In genomic region chr2:138718405-138718804, GRCh38 we compare ENCODE assay signal across 23 cellular contexts.
A peak's percentile ranks its signal among the peaks of the same experiment; 100 is the strongest.
DNase-seq lines count a peak whose midpoint lies in the region; ATAC-seq, FAIRE-seq and TF ChIP-seq lines count a peak whose summit lies in the region.
"Had no signal": no experiment of that assay in that cellular context is flagged by ENCODE, and none has a peak within 500 bp of the region (broad histone marks: within the 10 kb centered on the region; RNA-seq: fewer than 3 reads in every experiment).

No MANE protein-coding gene starts in this region.

- intact Hi-C loops in HepG2 (cut with micrococcal nuclease; ENCODE audit: unreplicated experiment) (no loop called here), heart left ventricle (cut with DNase I) (no loop called here)

- no peak for DNase-seq in HepG2 (ENCODE audit: low spot score)
- no peak for DNase-seq in NCI-H128 (lab: John Stamatoyannopoulos, UW; ENCODE audit: unreplicated experiment)
- no peak for DNase-seq in heart left ventricle
- DNase-seq: ACHN; activated CD4-positive, alpha-beta T cell treated with anti-CD3 and anti-CD28 coated beads, Interleukin-2, amount 10 ng/mL, durations not matched to agents 7 days and 5 days; activated CD8-positive, alpha-beta memory T cell treated with anti-CD3 and anti-CD28 coated beads, Interleukin-2, amount 50 U/mL, for 4 hours; activated naive CD8-positive, alpha-beta T cell treated with anti-CD3 and anti-CD28 coated beads, Interleukin-2, amount 50 U/mL, for 24 hours; brain microvascular endothelial cell; cortex of kidney; GDM1; NCI-H1436; NCI-H526 treated with DMSO at 0.1 percent for 48 hours; SHP77 treated with DMSO at 0.1 percent for 48 hours; stimulated activated CD4-positive, alpha-beta T cell treated with anti-CD3 and anti-CD28 coated beads, Interleukin-12 subunit alpha, Interleukin-12 subunit beta, amount 100 ng/mL, for 4 hours; stimulated activated CD8-positive, alpha-beta memory T cell treated with anti-CD3 and anti-CD28 coated beads, Interleukin-4, amount 100 ng/mL, for 48 hours; T-helper 1 cell; uterus had no signal

- H4K20me1 ChIP-seq in HepG2 (ENCODE audit: insufficient read depth, low read length): no peaks in the 10 kb centered on the region

- no peak overlapping the region for H3K4me3 ChIP-seq in HepG2 (replicated peaks in 1 of 3; ENCODE audit: insufficient read depth in 1 of 3, low read depth in 2 of 3, low read length in 3 of 3)
- no peak overlapping the region for H3K4me3 ChIP-seq in heart left ventricle
- H3K4me3 ChIP-seq: uterus had no signal

- H3K4me2 ChIP-seq in HepG2 (ENCODE audit: low read depth, low read length): no peak overlapping the region

- no TSS peak for BruUV-seq in HepG2 (replicated peaks; lab: Mats Ljungman, UMichigan)

- H3K27ac ChIP-seq in HepG2 (ENCODE audit: extremely low read length, insufficient read depth, low read length): no peak overlapping the region
- no peak overlapping the region for H3K27ac ChIP-seq in heart left ventricle
- H3K27ac ChIP-seq: brain microvascular endothelial cell, uterus had no signal

- TF ChIP-seq EP300 in HepG2 (IDR thresholded peaks at IDR 0.05; ENCODE audit: low read depth in 2 of 2, low read length in 2 of 2) (no peak), HepG2 (CRISPR knock-in tag; IDR thresholded peaks at IDR 0.05; ENCODE audit: borderline replicate concordance) (no peak)

- H3K9me3 ChIP-seq in HepG2 (ENCODE audit: low read length): no peaks in the 10 kb centered on the region
- H3K9me3 ChIP-seq in heart left ventricle: no peaks in the 10 kb centered on the region
- H3K9me3 ChIP-seq: uterus had no signal

- no peaks in the 10 kb centered on the region for H3K79me2 ChIP-seq in HepG2 (ENCODE audit: insufficient read depth, low read length)

- FAIRE-seq in HepG2 (lab: Jason Lieb, UNC): no peak
- FAIRE-seq: endometrium had no signal

- no peak for TF ChIP-seq RAD21 in HepG2 (CRISPR knock-in tag; IDR thresholded peaks at IDR 0.05)

- H3K36me3 ChIP-seq in HepG2 (replicated peaks in 1 of 2; ENCODE audit: control insufficient read depth in 1 of 2, insufficient read depth in 2 of 2, low read length in 2 of 2): no peaks in the 10 kb centered on the region
- no peaks in the 10 kb centered on the region for H3K36me3 ChIP-seq in heart left ventricle
- H3K36me3 ChIP-seq: brain microvascular endothelial cell, uterus had no signal

- CTCF ChIA-PET in HepG2 (lab: Yijun Ruan, JAX; ENCODE audit: low intra/inter-chr PET ratio, low total read pairs): no interaction called here

- H3K27me3 ChIP-seq in HepG2 (ENCODE audit: control insufficient read depth in 1 of 2, insufficient read depth in 2 of 2, low read length in 2 of 2) (peaks cover 0 to 18% of the 10 kb centered on the region in 2 experiments; a peak in 2 of 5 replicates), heart left ventricle (no peaks in the 10 kb centered on the region)
- H3K27me3 ChIP-seq: brain microvascular endothelial cell, uterus had no signal

- POLR2A ChIA-PET in HepG2 (lab: Yijun Ruan, JAX): no interaction called here

- H3K4me1 ChIP-seq in HepG2 (ENCODE audit: insufficient read depth, low read length): peaks cover 43% of the 10 kb centered on the region
- H3K4me1 ChIP-seq in heart left ventricle: no peaks in the 10 kb centered on the region
- H3K4me1 ChIP-seq: uterus had no signal

- no peak for TF ChIP-seq CTCF in HepG2 (CRISPR knock-in tag; IDR thresholded peaks at IDR 0.05)
- no peak for TF ChIP-seq CTCF in heart left ventricle (IDR thresholded peaks at IDR 0.05)

- TF ChIP-seq POLR2A in HepG2 (IDR thresholded peaks at IDR 0.05; ENCODE audit: insufficient read depth in 1 of 2, low read depth in 2 of 2, low read length in 2 of 2): no peak
- no peak for TF ChIP-seq POLR2A in heart left ventricle (IDR thresholded peaks at IDR 0.05)

- H3K9ac ChIP-seq in HepG2 (ENCODE audit: insufficient read depth, low read depth, low read length): no peak overlapping the region

- peak; percentile 75 for ATAC-seq in GM18511 (IDR thresholded peaks at IDR 0.05; ENCODE audit: unreplicated experiment)
- peak; percentile 44 for ATAC-seq in GM19463 (IDR thresholded peaks at IDR 0.05; ENCODE audit: unreplicated experiment)
- peak; percentile 63 for ATAC-seq in HG02970 (IDR thresholded peaks at IDR 0.05; ENCODE audit: low FRiP score, unreplicated experiment)
- peak; percentile 72 for ATAC-seq in HG03520 (IDR thresholded peaks at IDR 0.05; ENCODE audit: unreplicated experiment)
- no peak for ATAC-seq in HepG2
- no peak for ATAC-seq in heart left ventricle
- no peak for ATAC-seq in GM19455 (IDR thresholded peaks at IDR 0.05; ENCODE audit: unreplicated experiment)
- ATAC-seq: activated naive CD8-positive, alpha-beta T cell treated with anti-CD3 and anti-CD28 coated beads, Interleukin-2, amount 50 U/mL, for 24 hours had no signal

- no peak overlapping the region for H2AFZ ChIP-seq in HepG2 (ENCODE audit: low read length)

- in situ Hi-C loops in HepG2 (cut with HindIII; ENCODE audit: extremely low pct_ligation_motif_present, low pct_unique_long_range_greater_than_20kb): no loop called here

TF ChIP-seq in HepG2, 621 proteins besides CTCF, POLR2A, EP300 and RAD21:
- TF ChIP-seq ARNT (IDR thresholded peaks at IDR 0.05): no peak
- TF ChIP-seq ZNF256 (CRISPR knock-in tag; conservative IDR thresholded peaks at IDR 0.05): no peak
- no peak for TF ChIP-seq DPF2 (CRISPR knock-in tag; IDR thresholded peaks at IDR 0.05; ENCODE audit: borderline replicate concordance, low read depth)
- TF ChIP-seq ELF3 (CRISPR knock-in tag; IDR thresholded peaks at IDR 0.05): no peak
- TF ChIP-seq HDAC2 (CRISPR knock-in tag; IDR thresholded peaks at IDR 0.05): no peak
- TF ChIP-seq RFXANK (CRISPR knock-in tag; IDR thresholded peaks at IDR 0.05): no peak
- no peak for TF ChIP-seq BORCS8-MEF2B (CRISPR knock-in tag; IDR thresholded peaks at IDR 0.05)
- no peak for TF ChIP-seq ZNF350 (CRISPR knock-in tag; IDR thresholded peaks at IDR 0.05; ENCODE audit: borderline replicate concordance, low read depth)
- TF ChIP-seq ZNF589 (CRISPR knock-in tag; conservative IDR thresholded peaks at IDR 0.05): no peak
- no peak for TF ChIP-seq MATR3 (CRISPR knock-in tag; IDR thresholded peaks at IDR 0.05)
- no peak for TF ChIP-seq ZNF569 (CRISPR knock-in tag; IDR thresholded peaks at IDR 0.05; ENCODE audit: borderline replicate concordance)
- no peak for TF ChIP-seq ZNF746 (CRISPR knock-in tag; IDR thresholded peaks at IDR 0.05)

Comparison
In these comparisons a context has a peak if more than half of its experiments do, and no peak if none do; other contexts are left out.
1. ATAC-seq: peak in GM18511 (single experiment), GM19463 (single experiment), HG02970 (single experiment) and HG03520 (single experiment); none in HepG2 (single experiment), heart left ventricle (0 of 4) and GM19455 (single experiment).